Comparison of ENCODE assay signal across 1 cellular context in the genomic region with DNA sequence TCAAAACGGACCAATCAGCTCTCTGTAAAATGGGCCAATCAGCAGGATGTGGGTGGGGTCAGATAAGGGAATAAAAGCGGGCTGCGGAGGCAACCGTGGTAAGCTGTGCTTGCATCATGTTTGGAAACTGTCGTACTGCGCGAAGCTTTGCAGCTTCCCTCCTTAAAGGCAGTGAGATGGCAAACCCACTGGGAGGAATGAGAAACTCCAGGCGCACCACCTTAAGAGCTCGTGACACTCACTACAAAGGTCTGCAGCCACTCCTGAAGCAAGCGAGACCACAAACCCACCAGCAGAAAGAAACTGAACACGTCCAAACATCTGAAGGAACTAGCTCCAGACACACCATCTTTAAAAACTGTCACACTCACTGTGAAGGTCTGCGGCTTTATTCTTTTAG.
TF ChIP-seq lines count a peak whose summit lies in the region.

No MANE protein-coding gene starts in this region.

TF ChIP-seq in GM12878, 131 proteins besides CTCF, POLR2A, EP300 and RAD21 (continued from another document):
- TF ChIP-seq, protein P1, sequence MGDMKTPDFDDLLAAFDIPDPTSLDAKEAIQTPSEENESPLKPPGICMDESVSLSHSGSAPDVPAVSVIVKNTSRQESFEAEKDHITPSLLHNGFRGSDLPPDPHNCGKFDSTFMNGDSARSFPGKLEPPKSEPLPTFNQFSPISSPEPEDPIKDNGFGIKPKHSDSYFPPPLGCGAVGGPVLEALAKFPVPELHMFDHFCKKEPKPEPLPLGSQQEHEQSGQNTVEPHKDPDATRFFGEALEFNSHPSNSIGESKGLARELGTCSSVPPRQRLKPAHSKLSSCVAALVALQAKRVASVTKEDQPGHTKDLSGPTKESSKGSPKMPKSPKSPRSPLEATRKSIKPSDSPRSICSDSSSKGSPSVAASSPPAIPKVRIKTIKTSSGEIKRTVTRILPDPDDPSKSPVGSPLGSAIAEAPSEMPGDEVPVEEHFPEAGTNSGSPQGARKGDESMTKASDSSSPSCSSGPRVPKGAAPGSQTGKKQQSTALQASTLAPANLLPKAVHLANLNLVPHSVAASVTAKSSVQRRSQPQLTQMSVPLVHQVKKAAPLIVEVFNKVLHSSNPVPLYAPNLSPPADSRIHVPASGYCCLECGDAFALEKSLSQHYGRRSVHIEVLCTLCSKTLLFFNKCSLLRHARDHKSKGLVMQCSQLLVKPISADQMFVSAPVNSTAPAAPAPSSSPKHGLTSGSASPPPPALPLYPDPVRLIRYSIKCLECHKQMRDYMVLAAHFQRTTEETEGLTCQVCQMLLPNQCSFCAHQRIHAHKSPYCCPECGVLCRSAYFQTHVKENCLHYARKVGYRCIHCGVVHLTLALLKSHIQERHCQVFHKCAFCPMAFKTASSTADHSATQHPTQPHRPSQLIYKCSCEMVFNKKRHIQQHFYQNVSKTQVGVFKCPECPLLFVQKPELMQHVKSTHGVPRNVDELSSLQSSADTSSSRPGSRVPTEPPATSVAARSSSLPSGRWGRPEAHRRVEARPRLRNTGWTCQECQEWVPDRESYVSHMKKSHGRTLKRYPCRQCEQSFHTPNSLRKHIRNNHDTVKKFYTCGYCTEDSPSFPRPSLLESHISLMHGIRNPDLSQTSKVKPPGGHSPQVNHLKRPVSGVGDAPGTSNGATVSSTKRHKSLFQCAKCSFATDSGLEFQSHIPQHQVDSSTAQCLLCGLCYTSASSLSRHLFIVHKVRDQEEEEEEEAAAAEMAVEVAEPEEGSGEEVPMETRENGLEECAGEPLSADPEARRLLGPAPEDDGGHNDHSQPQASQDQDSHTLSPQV (IDR thresholded peaks at IDR 0.05) = no peak
- no peak for TF ChIP-seq NR2C1 (IDR thresholded peaks at IDR 0.05)
